In genomic region chr9:114097613-114098020, GRCh38 we compare ENCODE assay signal across 7 cellular contexts. TPM values are rescaled to one million over a fixed set of nuclear protein-coding genes. Genes with fewer than 3 reads are reported as not detected.
DNase-seq lines count a peak whose midpoint lies in the region; ATAC-seq and TF ChIP-seq lines count a peak whose summit lies in the region.

No MANE protein-coding gene starts in this region.

- H3K36me3 ChIP-seq in ES-I3 (ENCODE audit: insufficient read depth, low read length), result no peaks in the 10 kb centered on the region
- no peaks in the 10 kb centered on the region for H3K36me3 ChIP-seq in NT2/D1 (ENCODE audit: insufficient read depth, insufficient read length, low read length)

- TF ChIP-seq CTCF in glutamatergic neuron (IDR thresholded peaks at IDR 0.05; ENCODE audit: partially characterized antibody, unreplicated experiment), result no peak
- no peak for TF ChIP-seq CTCF in retinal pigment epithelial cell (conservative IDR thresholded peaks at IDR 0.05; ENCODE audit: low read depth, low read length)

- H3K36me3 Mint-ChIP-seq in glutamatergic neuron (ENCODE audit: unreplicated experiment), result peaks cover 8% of the 10 kb centered on the region

- no peaks in the 10 kb centered on the region; the same call in 1 of the 2 replicates for H3K4me1 ChIP-seq in ES-I3 (ENCODE audit: insufficient read depth, low read length)
- H3K4me1 ChIP-seq in NT2/D1 (ENCODE audit: insufficient read depth, insufficient read length), result peaks cover 11% of the 10 kb centered on the region

- H3K27ac Mint-ChIP-seq in glutamatergic neuron (ENCODE audit: unreplicated experiment), result no peak overlapping the region

- H3K4me1 Mint-ChIP-seq in glutamatergic neuron (ENCODE audit: low read depth, unreplicated experiment), result peaks cover 3% of the 10 kb centered on the region

- peaks cover 5% of the 10 kb centered on the region for H3K27me3 Mint-ChIP-seq in glutamatergic neuron (ENCODE audit: unreplicated experiment)

- no peak for ATAC-seq in HG02840 (IDR thresholded peaks at IDR 0.05; ENCODE audit: low FRiP score, unreplicated experiment)

- TF ChIP-seq POLR2A in erythroblast (IDR thresholded peaks at IDR 0.05; ENCODE audit: low read length), result no peak

- peak overlapping the region; percentile 49 for H3K4me3 ChIP-seq in NT2/D1 (ENCODE audit: insufficient read length, low read depth)
- peak overlapping the region; percentile 24 for H3K4me3 ChIP-seq in retinal pigment epithelial cell (ENCODE audit: low read length)

- in situ Hi-C loops in KBM-7 (cut with MboI; ENCODE audit: low pct_unique_long_range_greater_than_20kb, low sequenced_read_pairs), result no loop called here

- H3K4me3 Mint-ChIP-seq in glutamatergic neuron (ENCODE audit: unreplicated experiment), result peak overlapping the region; percentile 61

- peaks cover 17% of the 10 kb centered on the region for H3K27me3 ChIP-seq in NT2/D1 (ENCODE audit: insufficient read depth, insufficient read length)

- H3K9me3 ChIP-seq in ES-I3 (ENCODE audit: control insufficient read depth, insufficient read depth, low read length), result no peaks in the 10 kb centered on the region; the same call in none of the 2 replicates
- H3K9me3 ChIP-seq in NT2/D1 (ENCODE audit: insufficient read depth, low read length), result peaks cover 9% of the 10 kb centered on the region

- peak overlapping the region; percentile 72 for H3K9ac ChIP-seq in ES-I3 (ENCODE audit: low read depth, low read length)
- peak overlapping the region; percentile 58 for H3K9ac ChIP-seq in NT2/D1 (ENCODE audit: insufficient read length, low read depth)

- H3K9me3 Mint-ChIP-seq in glutamatergic neuron (ENCODE audit: unreplicated experiment), result peaks cover 12% of the 10 kb centered on the region

- DNase-seq in NT2/D1 (ENCODE audit: low read depth, low spot score) (no peak), glutamatergic neuron (no peak), retinal pigment epithelial cell (ENCODE audit: low read depth) (no peak), erythroblast (lab: John Stamatoyannopoulos, UW) (no peak), KBM-7 (no peak)

RNA-seq across cellular contexts. Expression of gene KIF12, which starts 1.5 kb away (rescaled TPM):
- 0.93 TPM for total RNA-seq in glutamatergic neuron (ENCODE audit: unreplicated experiment)

RNA-seq across cellular contexts. Expression of gene AMBP, which starts 19.5 kb away (rescaled TPM):
- total RNA-seq in glutamatergic neuron (ENCODE audit: unreplicated experiment), result 0.29 TPM

RNA-seq across cellular contexts. Expression of gene COL27A1, which starts 57.7 kb away (rescaled TPM):
- total RNA-seq in glutamatergic neuron (ENCODE audit: unreplicated experiment), result 3.9 TPM
